In genomic region chr1:8412183-8412831, GRCh38 we compare ENCODE assay signal across 9 cellular contexts.
DNase-seq lines count a peak whose midpoint lies in the region; ATAC-seq and TF ChIP-seq lines count a peak whose summit lies in the region.
"Had no signal": no experiment of that assay in that cellular context is flagged by ENCODE, and none has a peak within 500 bp of the region (broad histone marks: within the 10 kb centered on the region; RNA-seq: fewer than 3 reads in every experiment).

No MANE protein-coding gene starts in this region.

- peaks cover 62% of the 10 kb centered on the region for H3K4me1 Mint-ChIP-seq in osteocyte (ENCODE audit: unreplicated experiment)

- H3K4me1 ChIP-seq in fibroblast of lung (ENCODE audit: control insufficient read depth, extremely low read depth, insufficient read depth, low read length) = peaks cover 49% of the 10 kb centered on the region

- H3K27ac ChIP-seq in fibroblast of lung (ENCODE audit: insufficient read depth, low read length) = peak overlapping the region; percentile 73

- H3K9me3 Mint-ChIP-seq in osteocyte (ENCODE audit: unreplicated experiment) = no peaks in the 10 kb centered on the region
- H3K9me3 Mint-ChIP-seq: T-helper 2 cell treated with Interferon-gamma antibody and Interleukin-4, amounts not matched to agents 5 μg/mL and 100 μg/mL, for 36 hours had no signal

- DNase-seq in BJ (ENCODE audit: low read depth) (peak; percentile 74), fibroblast of lung (ENCODE audit: low read depth in 2 of 2) (peak; percentile 83 to 93), osteocyte (ENCODE audit: extremely low spot score, unreplicated experiment) (no peak), midbrain (lab: John Stamatoyannopoulos, UW) (no peak), NCI-H187 (lab: John Stamatoyannopoulos, UW) (no peak), NCI-H1048 (lab: John Stamatoyannopoulos, UW) (no peak), medulla oblongata (ENCODE audit: extremely low spot score) (no peak)

- no peak overlapping the region for H3K9ac ChIP-seq in fibroblast of lung (ENCODE audit: insufficient read depth, low read length)

- H3K4me3 Mint-ChIP-seq in osteocyte (ENCODE audit: unreplicated experiment) = no peak overlapping the region
- H3K4me3 Mint-ChIP-seq: T-helper 2 cell treated with Interferon-gamma antibody and Interleukin-4, amounts not matched to agents 5 μg/mL and 100 μg/mL, for 36 hours had no signal

- no peaks in the 10 kb centered on the region for H3K9me3 ChIP-seq in fibroblast of lung (ENCODE audit: control insufficient read depth, insufficient read depth, low read depth, low read length)

- H3K4me2 ChIP-seq in fibroblast of lung (ENCODE audit: extremely low read depth, insufficient read depth, low read length) = peak overlapping the region; percentile 72

- H3K36me3 Mint-ChIP-seq in osteocyte (ENCODE audit: unreplicated experiment) = peaks cover 27% of the 10 kb centered on the region

- H4K20me1 ChIP-seq in fibroblast of lung (ENCODE audit: control insufficient read depth, extremely low read depth, insufficient read depth, low read length) = no peaks in the 10 kb centered on the region

- H3K27ac Mint-ChIP-seq in osteocyte (ENCODE audit: unreplicated experiment) = peak overlapping the region; percentile 84
- H3K27ac Mint-ChIP-seq: T-helper 2 cell treated with Interferon-gamma antibody and Interleukin-4, amounts not matched to agents 5 μg/mL and 100 μg/mL, for 36 hours had no signal

- H2AFZ ChIP-seq in fibroblast of lung (ENCODE audit: low read length) = no peak overlapping the region

- H3K36me3 ChIP-seq in BJ (ENCODE audit: control insufficient read depth, insufficient read depth, low read length) = peaks cover 1% of the 10 kb centered on the region; the same call in 1 of the 2 replicates
- no peaks in the 10 kb centered on the region for H3K36me3 ChIP-seq in fibroblast of lung (ENCODE audit: control insufficient read depth, insufficient read depth, low read length)

- peak; percentile 53 for ATAC-seq in SK-N-SH treated with all-trans-retinoic acid at 6 μM for 48 hours

- no peak overlapping the region for H3K4me3 ChIP-seq in BJ (ENCODE audit: low read depth, low read length)
- peak overlapping the region in 1 of 4 experiments; percentile 11 for H3K4me3 ChIP-seq in fibroblast of lung (replicated peaks in 1 of 4; ENCODE audit: control extremely low read depth in 1 of 4, insufficient read depth in 1 of 4, low read depth in 3 of 4, low read length in 4 of 4)

- H3K79me2 ChIP-seq in fibroblast of lung (ENCODE audit: control insufficient read depth, insufficient read depth, low read length) = peaks cover 67% of the 10 kb centered on the region

- H3K27me3 ChIP-seq in BJ (ENCODE audit: control insufficient read depth, insufficient read depth, low read length) (no peaks in the 10 kb centered on the region), fibroblast of lung (ENCODE audit: control insufficient read depth, insufficient read depth, low read length) (no peaks in the 10 kb centered on the region)

- no peaks in the 10 kb centered on the region for H3K27me3 Mint-ChIP-seq in osteocyte (ENCODE audit: unreplicated experiment)

- TF ChIP-seq CTCF in BJ (IDR thresholded peaks at IDR 0.05; ENCODE audit: insufficient read depth, low read depth, low read length) (no peak), fibroblast of lung (conservative IDR thresholded peaks at IDR 0.05 in 1 of 2, IDR thresholded peaks at IDR 0.05 in 1 of 2; ENCODE audit: low read depth in 1 of 2, low read length in 2 of 2) (peak; percentile 12 to 20), osteocyte (IDR thresholded peaks at IDR 0.05) (peak; percentile 11)

- CTCF ChIA-PET in BJ (lab: Yijun Ruan, JAX) = interaction anchor here (0.5 to 3.9 kb wide), 5 partner anchors 10 to 1682 kb away, joined by 3 to 16 read pairs (median 4); no protein-coding TSS in a partner anchor

- POLR2A ChIA-PET in BJ (lab: Charles Lee) = interaction anchor here (0.5 to 0.6 kb wide), 2 partner anchors 291 to 410 kb away, joined by 3 read pairs; no protein-coding TSS in a partner anchor

TF ChIP-seq in SK-N-SH treated with all-trans-retinoic acid at 6 μM for 48 hours, 23 proteins besides CTCF, POLR2A, EP300 and RAD21:
- TF ChIP-seq TOX (CRISPR knock-in tag; IDR thresholded peaks at IDR 0.05; ENCODE audit: borderline replicate concordance) (no peak), ISL1 (CRISPR knock-in tag; IDR thresholded peaks at IDR 0.05) (0 out of 2 replicates have a peak, but pooled peaks have one; percentile 37)
TF ChIP-seq in SK-N-SH treated with all-trans-retinoic acid at 6 μM for 48 hours: peak in this region for 1.

Comparison
In these comparisons a context has a peak if more than half of its experiments do, and no peak if none do; other contexts are left out.
1. DNase-seq: peak in BJ (single experiment) and fibroblast of lung (2 of 2); none in osteocyte (single experiment), midbrain (single experiment), NCI-H187 (0 of 2), NCI-H1048 (single experiment) and medulla oblongata (single experiment).